14 cellular contexts compared by ENCODE assay signal in the genomic region with DNA sequence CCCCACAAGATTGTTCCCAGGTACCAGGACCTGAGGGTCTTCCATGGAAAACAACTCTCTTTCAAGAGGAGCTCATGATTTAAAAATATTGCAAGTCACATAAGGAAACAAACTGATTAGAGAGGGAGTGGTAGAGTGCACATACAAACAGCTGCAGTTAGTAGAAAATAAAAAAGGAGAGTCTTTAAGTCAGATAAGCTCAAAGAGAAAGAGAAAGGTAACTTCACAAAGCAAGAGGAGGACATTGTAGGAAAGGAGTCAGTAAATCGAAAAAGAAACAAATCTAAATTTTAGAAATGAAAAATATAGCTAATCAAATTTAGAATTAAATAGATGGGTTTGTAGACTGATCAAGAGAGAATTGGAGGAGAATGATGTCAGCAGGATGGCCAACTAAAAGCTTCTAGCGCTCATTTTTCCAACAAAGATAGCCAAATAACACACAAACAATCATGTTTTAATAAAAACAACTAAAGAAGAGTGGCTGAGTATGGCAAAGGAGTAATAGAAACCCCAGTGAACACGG.
DNase-seq lines count a peak whose midpoint lies in the region; ATAC-seq and TF ChIP-seq lines count a peak whose summit lies in the region.
"Had no signal": no experiment of that assay in that cellular context is flagged by ENCODE, and none has a peak within 500 bp of the region (broad histone marks: within the 10 kb centered on the region; RNA-seq: fewer than 3 reads in every experiment).

No MANE protein-coding gene starts in this region.

- intact Hi-C loops in activated naive CD4-positive, alpha-beta T cell treated with anti-CD3 and anti-CD28 coated beads for 36 hours (cut with micrococcal nuclease) = no loop called here
- intact Hi-C loops in activated CD4-positive, alpha-beta memory T cell treated with anti-CD3 and anti-CD28 coated beads for 36 hours (cut with micrococcal nuclease) = loop anchor here (5.0 to 10.0 kb wide), 2 partner anchors 95 to 232 kb away; no protein-coding TSS in a partner anchor
- intact Hi-C loops in transverse colon (cut with DNase I; ENCODE audit: low total_unique reads) = no loop called here

- WGBS in transverse colon (ENCODE audit: low coverage in 1 of 2), 2 donors = 39 to 45% methylated on average over 3 of the region's 3 CpGs

- peak overlapping the region; percentile 0 for H3K4me3 Mint-ChIP-seq in activated naive CD4-positive, alpha-beta T cell treated with anti-CD3 and anti-CD28 coated beads for 36 hours
- no peak overlapping the region for H3K4me3 Mint-ChIP-seq in activated CD4-positive, alpha-beta memory T cell treated with anti-CD3 and anti-CD28 coated beads for 36 hours

- peak overlapping the region; percentile 82 for H3K27ac Mint-ChIP-seq in activated naive CD4-positive, alpha-beta T cell treated with anti-CD3 and anti-CD28 coated beads for 36 hours
- peak overlapping the region; percentile 66 for H3K27ac Mint-ChIP-seq in activated CD4-positive, alpha-beta memory T cell treated with anti-CD3 and anti-CD28 coated beads for 36 hours

- CTCF ChIA-PET in activated naive CD4-positive, alpha-beta T cell treated with anti-CD3 and anti-CD28 coated beads for 36 hours (lab: Charles Lee) = interaction anchor here (0.6 to 11.6 kb wide), 21 partner anchors 13 to 291 kb away, joined by 3 to 194 read pairs (median 4); a partner anchor contains a TSS
- CTCF ChIA-PET in activated CD4-positive, alpha-beta memory T cell treated with anti-CD3 and anti-CD28 coated beads for 36 hours (lab: Charles Lee) = interaction anchor here (0.7 to 7.5 kb wide), 20 partner anchors 13 to 579 kb away, joined by 3 to 50 read pairs (median 4); a partner anchor contains a TSS

- no peaks in the 10 kb centered on the region for H3K36me3 ChIP-seq in transverse colon
- H3K36me3 ChIP-seq: ovary had no signal

- no peak for TF ChIP-seq POLR2A in transverse colon (IDR thresholded peaks at IDR 0.05)

- ATAC-seq in HG02885 (IDR thresholded peaks at IDR 0.05; ENCODE audit: poor library complexity, unreplicated experiment) (peak; percentile 36), HG02623 (IDR thresholded peaks at IDR 0.05; ENCODE audit: unreplicated experiment) (no peak), HG03469 (IDR thresholded peaks at IDR 0.05; ENCODE audit: unreplicated experiment) (no peak)

- no peak for TF ChIP-seq EP300 in transverse colon (IDR thresholded peaks at IDR 0.05; ENCODE audit: low read depth)

- POLR2A ChIA-PET in activated CD4-positive, alpha-beta memory T cell treated with anti-CD3 and anti-CD28 coated beads for 36 hours (lab: Charles Lee) = no interaction called here

- TF ChIP-seq CTCF in transverse colon (IDR thresholded peaks at IDR 0.05) = no peak

- in situ Hi-C loops in transverse colon (cut with MboI; ENCODE audit: low pct_ligation_motif_present in 1 of 4, low pct_unique_long_range_greater_than_20kb in 1 of 4, low sequenced_read_pairs in 3 of 4) = no loop called here

- H3K9me3 ChIP-seq in transverse colon = peaks cover 0 to 8% of the 10 kb centered on the region in 2 donors
- H3K9me3 ChIP-seq: ovary had no signal

- H3K36me3 Mint-ChIP-seq in activated naive CD4-positive, alpha-beta T cell treated with anti-CD3 and anti-CD28 coated beads for 36 hours (ENCODE audit: low read depth) = no peaks in the 10 kb centered on the region
- peaks cover 7% of the 10 kb centered on the region for H3K36me3 Mint-ChIP-seq in activated CD4-positive, alpha-beta memory T cell treated with anti-CD3 and anti-CD28 coated beads for 36 hours

- peaks cover 22% of the 10 kb centered on the region for H3K9me3 Mint-ChIP-seq in activated naive CD4-positive, alpha-beta T cell treated with anti-CD3 and anti-CD28 coated beads for 36 hours
- peaks cover 14% of the 10 kb centered on the region for H3K9me3 Mint-ChIP-seq in activated CD4-positive, alpha-beta memory T cell treated with anti-CD3 and anti-CD28 coated beads for 36 hours

- no peaks in the 10 kb centered on the region for H3K27me3 Mint-ChIP-seq in activated naive CD4-positive, alpha-beta T cell treated with anti-CD3 and anti-CD28 coated beads for 36 hours (ENCODE audit: low read depth)
- H3K27me3 Mint-ChIP-seq in activated CD4-positive, alpha-beta memory T cell treated with anti-CD3 and anti-CD28 coated beads for 36 hours = no peaks in the 10 kb centered on the region

- peak overlapping the region in 3 of 4 donors; percentile 4 to 71 (median 39) for H3K27ac ChIP-seq in transverse colon
- H3K27ac ChIP-seq: ovary, RWPE1, VCaP had no signal

- no peak for DNase-seq in activated naive CD4-positive, alpha-beta T cell treated with anti-CD3 and anti-CD28 coated beads for 36 hours
- DNase-seq in activated naive CD4-positive, alpha-beta T cell treated with Interleukin-2 at 50 U/mL for 16 hours = no peak
- DNase-seq in activated CD4-positive, alpha-beta memory T cell treated with anti-CD3 and anti-CD28 coated beads for 36 hours = no peak
- DNase-seq in transverse colon (no peak), NK-92 (lab: John Stamatoyannopoulos, UW; ENCODE audit: unreplicated experiment) (no peak)
- DNase-seq: amniotic stem cell; effector CD8-positive, alpha-beta T cell; NCI-H2171; ovary had no signal

- H3K4me3 ChIP-seq in transverse colon = no peak overlapping the region
- H3K4me3 ChIP-seq: ovary had no signal

- H3K4me1 Mint-ChIP-seq in activated naive CD4-positive, alpha-beta T cell treated with anti-CD3 and anti-CD28 coated beads for 36 hours (ENCODE audit: low read depth) = peaks cover 42% of the 10 kb centered on the region
- peaks cover 50% of the 10 kb centered on the region for H3K4me1 Mint-ChIP-seq in activated CD4-positive, alpha-beta memory T cell treated with anti-CD3 and anti-CD28 coated beads for 36 hours (ENCODE audit: low read depth)

- H3K4me1 ChIP-seq in transverse colon = no peaks in the 10 kb centered on the region

- no peaks in the 10 kb centered on the region for H3K27me3 ChIP-seq in transverse colon
- H3K27me3 ChIP-seq: ovary had no signal
